In genomic region chr19:52206481-52206880, GRCh38 we compare ENCODE assay signal across 18 cellular contexts. TPM values are rescaled to one million over a fixed set of nuclear protein-coding genes. Genes with fewer than 3 reads are reported as not detected.
DNase-seq lines count a peak whose midpoint lies in the region; ATAC-seq, FAIRE-seq and TF ChIP-seq lines count a peak whose summit lies in the region.
"Had no signal": no experiment of that assay in that cellular context is flagged by ENCODE, and none has a peak within 500 bp of the region (broad histone marks: within the 10 kb centered on the region; RNA-seq: fewer than 3 reads in every experiment).

No MANE protein-coding gene starts in this region.

- DNase-seq in bronchial epithelial cell (ENCODE audit: low read depth) (no peak), heart left ventricle (peak in 3 of 5 donors; percentile 33 to 51 (median 47)), right cardiac atrium (peak in 1 of 3 donors; percentile 64), COLO668 (lab: John Stamatoyannopoulos, UW; ENCODE audit: unreplicated experiment) (no peak)
- no peak for DNase-seq in stimulated activated naive B cell treated with anti-CD40 and anti-IgM and Interleukin-4, amounts not matched to agents 10 μg/mL and 1 μg/mL and 100 μg/mL, for 72 hours
- DNase-seq: BE2C; CD4-positive, alpha-beta memory T cell; COR-L47; DMS153; GF-D8; HCEC 1CT; HFFc6 had no signal

- H3K4me3 ChIP-seq in bronchial epithelial cell (ENCODE audit: low read depth, low read length) (no peak overlapping the region), heart left ventricle (no peak overlapping the region), right cardiac atrium (ENCODE audit: low read length) (no peak overlapping the region)
- H3K4me3 ChIP-seq: A549 had no signal

- H3K27me3 ChIP-seq in bronchial epithelial cell (ENCODE audit: control insufficient read depth, insufficient read depth, low read length) (no peaks in the 10 kb centered on the region), heart left ventricle (no peaks in the 10 kb centered on the region), right cardiac atrium (ENCODE audit: control insufficient read depth, insufficient read depth) (no peaks in the 10 kb centered on the region)
- H3K27me3 ChIP-seq: BE2C had no signal

- H3K27ac ChIP-seq in heart left ventricle (peak overlapping the region in 5 of 12 donors; percentile 2 to 85 (median 45)), right cardiac atrium (ENCODE audit: low read length) (no peak overlapping the region)
- H3K27ac ChIP-seq: A549, C4-2B had no signal

- no peak for TF ChIP-seq POLR2A in heart left ventricle (IDR thresholded peaks at IDR 0.05)

- H3K9me3 ChIP-seq in heart left ventricle = no peaks in the 10 kb centered on the region
- no peaks in the 10 kb centered on the region for H3K9me3 ChIP-seq in right cardiac atrium (ENCODE audit: control insufficient read depth, low read length)
- H3K9me3 ChIP-seq: BE2C had no signal

- 50 to 59% (median 58%) methylated on average over 5 of the region's 5 CpGs for WGBS in heart left ventricle, 4 donors
- 69% methylated on average over 5 of the region's 5 CpGs for WGBS in right cardiac atrium

- H3K36me3 Mint-ChIP-seq in stimulated activated naive B cell treated with anti-CD40 and anti-IgM and Interleukin-4, amounts not matched to agents 10 μg/mL and 1 μg/mL and 100 μg/mL, for 72 hours = peaks cover 51 to 67% of the 10 kb centered on the region in 2 donors

- no peak for TF ChIP-seq CTCF in bronchial epithelial cell (IDR thresholded peaks at IDR 0.05; ENCODE audit: insufficient read depth, low read length, severe bottlenecking)
- TF ChIP-seq CTCF in heart left ventricle (IDR thresholded peaks at IDR 0.05) = no peak

- ATAC-seq in heart left ventricle (peak in 3 of 4 donors; percentile 44 to 52 (median 49)), right cardiac atrium (peak; percentile 20 to 34), GM18517 (IDR thresholded peaks at IDR 0.05; ENCODE audit: unreplicated experiment) (no peak)
- ATAC-seq in stimulated activated naive B cell treated with anti-CD40 and anti-IgM and Interleukin-4, amounts not matched to agents 10 μg/mL and 1 μg/mL and 100 μg/mL, for 72 hours (replicated peaks) = no peak
- ATAC-seq: A549, HepG2 had no signal

- H3K4me1 ChIP-seq in heart left ventricle (peaks cover 0 to 59% (median 11%) of the 10 kb centered on the region in 12 donors), right cardiac atrium (ENCODE audit: control insufficient read depth, insufficient read depth, low read length) (peaks cover 6% of the 10 kb centered on the region)
- H3K4me1 ChIP-seq: A549, BE2C had no signal

- H3K36me3 ChIP-seq in bronchial epithelial cell (ENCODE audit: control insufficient read depth, insufficient read depth, low read length) (peaks cover 51% of the 10 kb centered on the region), heart left ventricle (peaks cover 5 to 100% (median 99%) of the 10 kb centered on the region in 9 donors)

- peak overlapping the region; percentile 67 for H3K27ac Mint-ChIP-seq in stimulated activated naive B cell treated with anti-CD40 and anti-IgM and Interleukin-4, amounts not matched to agents 10 μg/mL and 1 μg/mL and 100 μg/mL, for 72 hours
- H3K27ac Mint-ChIP-seq: HFFc6 had no signal

- no peaks in the 10 kb centered on the region for H3K27me3 Mint-ChIP-seq in stimulated activated naive B cell treated with anti-CD40 and anti-IgM and Interleukin-4, amounts not matched to agents 10 μg/mL and 1 μg/mL and 100 μg/mL, for 72 hours
- H3K27me3 Mint-ChIP-seq: CD4-positive, alpha-beta memory T cell had no signal

- H3K4me1 Mint-ChIP-seq in stimulated activated naive B cell treated with anti-CD40 and anti-IgM and Interleukin-4, amounts not matched to agents 10 μg/mL and 1 μg/mL and 100 μg/mL, for 72 hours = peaks cover 22 to 36% of the 10 kb centered on the region in 2 donors

- intact Hi-C loops in heart left ventricle (cut with DNase I) (no loop called here), right cardiac atrium (cut with DNase I) (no loop called here)

- FAIRE-seq in bronchial epithelial cell (lab: Jason Lieb, UNC) = peak; percentile 64
- FAIRE-seq: A549, D721Med, HepG2, HTR-8/SVneo had no signal

- no peaks in the 10 kb centered on the region for H3K9me3 Mint-ChIP-seq in stimulated activated naive B cell treated with anti-CD40 and anti-IgM and Interleukin-4, amounts not matched to agents 10 μg/mL and 1 μg/mL and 100 μg/mL, for 72 hours
- H3K9me3 Mint-ChIP-seq: CD4-positive, alpha-beta memory T cell; HFFc6 had no signal

- H3K4me3 Mint-ChIP-seq in stimulated activated naive B cell treated with anti-CD40 and anti-IgM and Interleukin-4, amounts not matched to agents 10 μg/mL and 1 μg/mL and 100 μg/mL, for 72 hours = no peak overlapping the region
- H3K4me3 Mint-ChIP-seq: CD4-positive, alpha-beta memory T cell; HFFc6 had no signal

RNA-seq across cellular contexts. Expression of gene PPP2R1A, which starts 16.6 kb away (rescaled TPM):
- total RNA-seq in bronchial epithelial cell (67.4 and 92.7 TPM in 2 replicates), heart left ventricle (100 to 1,000 TPM; 345 to 447 (median 370) TPM), right cardiac atrium (100 to 1,000 TPM; 370 to 446 (median 409) TPM)
- polyA plus RNA-seq in heart left ventricle (100 to 1,000 TPM; 258 to 294 TPM), right cardiac atrium (235 TPM)

RNA-seq across cellular contexts. Expression of gene ZNF836, which starts 35.1 kb away (rescaled TPM):
- total RNA-seq in bronchial epithelial cell (6.1 and 6.3 TPM in 2 replicates), heart left ventricle (10 to 100 TPM in 2 of 9 donors, 1 to 10 TPM in 7; 4.1 to 11.0 (median 7.3) TPM), right cardiac atrium (1 to 10 TPM; 5.6 to 9.4 (median 8.6) TPM)
- polyA plus RNA-seq in heart left ventricle (1 to 10 TPM; 3.0 to 4.7 TPM), right cardiac atrium (3.4 TPM)

Comparison
In these comparisons a context has a peak if more than half of its experiments do, and no peak if none do; other contexts are left out.
1. DNase-seq: peak in heart left ventricle (3 of 5); none in bronchial epithelial cell (single experiment), stimulated activated naive B cell treated with anti-CD40 and anti-IgM and Interleukin-4, amounts not matched to agents 10 μg/mL and 1 μg/mL and 100 μg/mL, for 72 hours (single experiment) and COLO668 (single experiment).
2. ATAC-seq: peak in heart left ventricle (3 of 4) and right cardiac atrium (2 of 2); none in stimulated activated naive B cell treated with anti-CD40 and anti-IgM and Interleukin-4, amounts not matched to agents 10 μg/mL and 1 μg/mL and 100 μg/mL, for 72 hours (0 of 2) and GM18517 (single experiment).